Comparison of ENCODE assay signal across 2 cellular contexts in genomic region chr15:83109532-83109931, GRCh38.
TF ChIP-seq lines count a peak whose summit lies in the region.

No MANE protein-coding gene starts in this region.

TF ChIP-seq in IMR-90, 13 proteins besides CTCF, POLR2A, EP300 and RAD21:
- TF ChIP-seq FOS (IDR thresholded peaks at IDR 0.05; ENCODE audit: low read depth, low read length) = no peak

TF ChIP-seq in endothelial cell of umbilical vein, 7 proteins besides CTCF, POLR2A, EP300 and RAD21:
- TF ChIP-seq MAX (IDR thresholded peaks at IDR 0.05; ENCODE audit: insufficient read depth, insufficient read length) (no peak), EZH2 (IDR thresholded peaks at IDR 0.05; ENCODE audit: borderline replicate concordance, low read depth, low read length, severe bottlenecking) (no peak), GATA2 (IDR thresholded peaks at IDR 0.05; ENCODE audit: insufficient read depth, insufficient read length, low read depth, low read length) (no peak), POLR2AphosphoS5 (IDR thresholded peaks at IDR 0.05; ENCODE audit: insufficient read depth, low read depth, low read length) (no peak), MYC (IDR thresholded peaks at IDR 0.05; ENCODE audit: low read depth, low read length) (no peak), JUN (IDR thresholded peaks at IDR 0.05; ENCODE audit: borderline replicate concordance, insufficient read depth, insufficient read length, low read depth) (no peak), FOS (IDR thresholded peaks at IDR 0.05; ENCODE audit: borderline replicate concordance, insufficient read depth, low read length) (no peak)
